Comparison of ENCODE assay signal across 1 cellular context in the genomic region with DNA sequence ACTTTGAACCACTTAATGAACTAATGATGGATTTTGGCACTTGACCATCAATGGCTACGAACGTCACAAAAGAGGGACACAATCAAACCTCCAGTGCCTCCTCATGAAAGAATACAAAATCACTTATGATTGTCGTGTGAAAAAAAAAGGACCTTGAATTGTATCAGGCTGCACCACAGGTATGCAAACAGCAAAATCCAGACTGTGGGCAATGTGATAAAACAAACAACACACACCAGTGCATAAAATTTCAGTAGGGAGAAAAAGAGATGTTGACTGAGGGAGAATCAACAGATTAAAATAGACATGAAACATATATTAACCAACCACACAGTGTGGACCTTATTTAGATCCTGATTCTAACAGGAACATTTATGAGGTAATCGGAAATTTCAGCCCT.
TF ChIP-seq lines count a peak whose summit lies in the region.

No MANE protein-coding gene starts in this region.

TF ChIP-seq in HepG2, 621 proteins besides CTCF, POLR2A, EP300 and RAD21 (continued from another document and continues in another):
- TF ChIP-seq ZNF362 (CRISPR knock-in tag; IDR thresholded peaks at IDR 0.05; ENCODE audit: borderline replicate concordance), result peak; percentile 65; the same call in 1 of the 2 replicates
- no peak for TF ChIP-seq ZMAT3 (CRISPR knock-in tag; conservative IDR thresholded peaks at IDR 0.05)
- no peak for TF ChIP-seq ZNF44 (CRISPR knock-in tag; IDR thresholded peaks at IDR 0.05)
- TF ChIP-seq GABPB1 (CRISPR knock-in tag; IDR thresholded peaks at IDR 0.05), result no peak
- TF ChIP-seq SKI (IDR thresholded peaks at IDR 0.05; ENCODE audit: partially characterized antibody), result no peak
- peak; percentile 62 for TF ChIP-seq TEAD3 (CRISPR knock-in tag; optimal IDR thresholded peaks at IDR 0.05; ENCODE audit: borderline replicate concordance)
- TF ChIP-seq BRF2 (CRISPR knock-in tag; IDR thresholded peaks at IDR 0.05), result no peak
- no peak for TF ChIP-seq FOXO1 (CRISPR knock-in tag; IDR thresholded peaks at IDR 0.05)
- TF ChIP-seq TBX3 (IDR thresholded peaks at IDR 0.05; ENCODE audit: borderline replicate concordance), result 0 out of 2 replicates have a peak, but pooled peaks have one; percentile 27
- no peak for TF ChIP-seq ZFY (CRISPR knock-in tag; IDR thresholded peaks at IDR 0.05)
- TF ChIP-seq, protein P1, sequence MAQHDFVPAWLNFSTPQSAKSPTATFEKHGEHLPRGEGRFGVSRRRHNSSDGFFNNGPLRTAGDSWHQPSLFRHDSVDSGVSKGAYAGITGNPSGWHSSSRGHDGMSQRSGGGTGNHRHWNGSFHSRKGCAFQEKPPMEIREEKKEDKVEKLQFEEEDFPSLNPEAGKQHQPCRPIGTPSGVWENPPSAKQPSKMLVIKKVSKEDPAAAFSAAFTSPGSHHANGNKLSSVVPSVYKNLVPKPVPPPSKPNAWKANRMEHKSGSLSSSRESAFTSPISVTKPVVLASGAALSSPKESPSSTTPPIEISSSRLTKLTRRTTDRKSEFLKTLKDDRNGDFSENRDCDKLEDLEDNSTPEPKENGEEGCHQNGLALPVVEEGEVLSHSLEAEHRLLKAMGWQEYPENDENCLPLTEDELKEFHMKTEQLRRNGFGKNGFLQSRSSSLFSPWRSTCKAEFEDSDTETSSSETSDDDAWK (CRISPR knock-in tag; IDR thresholded peaks at IDR 0.05), result no peak
- TF ChIP-seq, protein P2, sequence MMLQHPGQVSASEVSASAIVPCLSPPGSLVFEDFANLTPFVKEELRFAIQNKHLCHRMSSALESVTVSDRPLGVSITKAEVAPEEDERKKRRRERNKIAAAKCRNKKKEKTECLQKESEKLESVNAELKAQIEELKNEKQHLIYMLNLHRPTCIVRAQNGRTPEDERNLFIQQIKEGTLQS (CRISPR knock-in tag; IDR thresholded peaks at IDR 0.05), result no peak
- no peak for TF ChIP-seq ARHGAP35 (CRISPR knock-in tag; IDR thresholded peaks at IDR 0.05; ENCODE audit: borderline replicate concordance)
- TF ChIP-seq, protein P3, sequence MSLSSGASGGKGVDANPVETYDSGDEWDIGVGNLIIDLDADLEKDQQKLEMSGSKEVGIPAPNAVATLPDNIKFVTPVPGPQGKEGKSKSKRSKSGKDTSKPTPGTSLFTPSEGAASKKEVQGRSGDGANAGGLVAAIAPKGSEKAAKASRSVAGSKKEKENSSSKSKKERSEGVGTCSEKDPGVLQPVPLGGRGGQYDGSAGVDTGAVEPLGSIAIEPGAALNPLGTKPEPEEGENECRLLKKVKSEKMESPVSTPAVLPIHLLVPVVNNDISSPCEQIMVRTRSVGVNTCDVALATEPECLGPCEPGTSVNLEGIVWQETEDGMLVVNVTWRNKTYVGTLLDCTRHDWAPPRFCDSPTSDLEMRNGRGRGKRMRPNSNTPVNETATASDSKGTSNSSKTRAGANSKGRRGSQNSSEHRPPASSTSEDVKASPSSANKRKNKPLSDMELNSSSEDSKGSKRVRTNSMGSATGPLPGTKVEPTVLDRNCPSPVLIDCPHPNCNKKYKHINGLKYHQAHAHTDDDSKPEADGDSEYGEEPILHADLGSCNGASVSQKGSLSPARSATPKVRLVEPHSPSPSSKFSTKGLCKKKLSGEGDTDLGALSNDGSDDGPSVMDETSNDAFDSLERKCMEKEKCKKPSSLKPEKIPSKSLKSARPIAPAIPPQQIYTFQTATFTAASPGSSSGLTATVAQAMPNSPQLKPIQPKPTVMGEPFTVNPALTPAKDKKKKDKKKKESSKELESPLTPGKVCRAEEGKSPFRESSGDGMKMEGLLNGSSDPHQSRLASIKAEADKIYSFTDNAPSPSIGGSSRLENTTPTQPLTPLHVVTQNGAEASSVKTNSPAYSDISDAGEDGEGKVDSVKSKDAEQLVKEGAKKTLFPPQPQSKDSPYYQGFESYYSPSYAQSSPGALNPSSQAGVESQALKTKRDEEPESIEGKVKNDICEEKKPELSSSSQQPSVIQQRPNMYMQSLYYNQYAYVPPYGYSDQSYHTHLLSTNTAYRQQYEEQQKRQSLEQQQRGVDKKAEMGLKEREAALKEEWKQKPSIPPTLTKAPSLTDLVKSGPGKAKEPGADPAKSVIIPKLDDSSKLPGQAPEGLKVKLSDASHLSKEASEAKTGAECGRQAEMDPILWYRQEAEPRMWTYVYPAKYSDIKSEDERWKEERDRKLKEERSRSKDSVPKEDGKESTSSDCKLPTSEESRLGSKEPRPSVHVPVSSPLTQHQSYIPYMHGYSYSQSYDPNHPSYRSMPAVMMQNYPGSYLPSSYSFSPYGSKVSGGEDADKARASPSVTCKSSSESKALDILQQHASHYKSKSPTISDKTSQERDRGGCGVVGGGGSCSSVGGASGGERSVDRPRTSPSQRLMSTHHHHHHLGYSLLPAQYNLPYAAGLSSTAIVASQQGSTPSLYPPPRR (CRISPR knock-in tag; IDR thresholded peaks at IDR 0.05; ENCODE audit: borderline replicate concordance), result no peak
- TF ChIP-seq SRSF1 (optimal IDR thresholded peaks at IDR 0.05; ENCODE audit: low read depth, low read length), result no peak
- TF ChIP-seq, protein P4, sequence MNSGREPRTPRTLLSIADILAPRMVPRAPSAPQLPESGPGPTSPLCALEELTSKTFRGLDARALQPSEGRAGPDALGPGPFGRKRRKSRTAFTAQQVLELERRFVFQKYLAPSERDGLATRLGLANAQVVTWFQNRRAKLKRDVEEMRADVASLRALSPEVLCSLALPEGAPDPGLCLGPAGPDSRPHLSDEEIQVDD (CRISPR knock-in tag; IDR thresholded peaks at IDR 0.05; ENCODE audit: borderline replicate concordance), result no peak
- no peak for TF ChIP-seq CBX2 (IDR thresholded peaks at IDR 0.05; ENCODE audit: low read depth, low read length)
- no peak for TF ChIP-seq CBX2 (CRISPR knock-in tag; IDR thresholded peaks at IDR 0.05; ENCODE audit: low read depth)
- TF ChIP-seq, protein P5, sequence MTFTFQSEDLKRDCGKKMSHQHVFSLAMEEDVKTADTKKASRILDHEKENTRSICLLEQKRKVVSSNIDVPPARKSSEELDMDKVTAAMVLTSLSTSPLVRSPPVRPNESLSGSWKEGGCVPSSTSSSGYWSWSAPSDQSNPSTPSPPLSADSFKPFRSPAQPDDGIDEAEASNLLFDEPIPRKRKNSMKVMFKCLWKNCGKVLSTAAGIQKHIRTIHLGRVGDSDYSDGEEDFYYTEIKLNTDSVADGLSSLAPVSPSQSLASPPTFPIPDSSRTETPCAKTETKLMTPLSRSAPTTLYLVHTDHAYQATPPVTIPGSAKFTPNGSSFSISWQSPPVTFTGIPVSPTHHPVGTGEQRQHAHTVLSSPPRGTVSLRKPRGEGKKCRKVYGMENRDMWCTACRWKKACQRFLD (CRISPR knock-in tag; IDR thresholded peaks at IDR 0.05; ENCODE audit: borderline replicate concordance), result no peak
- no peak for TF ChIP-seq ZNF530 (CRISPR knock-in tag; IDR thresholded peaks at IDR 0.05; ENCODE audit: low read depth)
- TF ChIP-seq FOXA3 (CRISPR knock-in tag; IDR thresholded peaks at IDR 0.05), result peak; percentile 53; the same call in 1 of the 2 replicates
- no peak for TF ChIP-seq SPEN (CRISPR knock-in tag; IDR thresholded peaks at IDR 0.05; ENCODE audit: low read depth)
- TF ChIP-seq, protein P6, sequence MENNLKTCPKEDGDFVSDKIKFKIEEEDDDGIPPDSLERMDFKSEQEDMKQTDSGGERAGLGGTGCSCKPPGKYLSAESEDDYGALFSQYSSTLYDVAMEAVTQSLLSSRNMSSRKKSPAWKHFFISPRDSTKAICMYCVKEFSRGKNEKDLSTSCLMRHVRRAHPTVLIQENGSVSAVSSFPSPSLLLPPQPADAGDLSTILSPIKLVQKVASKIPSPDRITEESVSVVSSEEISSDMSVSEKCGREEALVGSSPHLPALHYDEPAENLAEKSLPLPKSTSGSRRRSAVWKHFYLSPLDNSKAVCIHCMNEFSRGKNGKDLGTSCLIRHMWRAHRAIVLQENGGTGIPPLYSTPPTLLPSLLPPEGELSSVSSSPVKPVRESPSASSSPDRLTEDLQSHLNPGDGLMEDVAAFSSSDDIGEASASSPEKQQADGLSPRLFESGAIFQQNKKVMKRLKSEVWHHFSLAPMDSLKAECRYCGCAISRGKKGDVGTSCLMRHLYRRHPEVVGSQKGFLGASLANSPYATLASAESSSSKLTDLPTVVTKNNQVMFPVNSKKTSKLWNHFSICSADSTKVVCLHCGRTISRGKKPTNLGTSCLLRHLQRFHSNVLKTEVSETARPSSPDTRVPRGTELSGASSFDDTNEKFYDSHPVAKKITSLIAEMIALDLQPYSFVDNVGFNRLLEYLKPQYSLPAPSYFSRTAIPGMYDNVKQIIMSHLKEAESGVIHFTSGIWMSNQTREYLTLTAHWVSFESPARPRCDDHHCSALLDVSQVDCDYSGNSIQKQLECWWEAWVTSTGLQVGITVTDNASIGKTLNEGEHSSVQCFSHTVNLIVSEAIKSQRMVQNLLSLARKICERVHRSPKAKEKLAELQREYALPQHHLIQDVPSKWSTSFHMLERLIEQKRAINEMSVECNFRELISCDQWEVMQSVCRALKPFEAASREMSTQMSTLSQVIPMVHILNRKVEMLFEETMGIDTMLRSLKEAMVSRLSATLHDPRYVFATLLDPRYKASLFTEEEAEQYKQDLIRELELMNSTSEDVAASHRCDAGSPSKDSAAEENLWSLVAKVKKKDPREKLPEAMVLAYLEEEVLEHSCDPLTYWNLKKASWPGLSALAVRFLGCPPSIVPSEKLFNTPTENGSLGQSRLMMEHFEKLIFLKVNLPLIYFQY (CRISPR knock-in tag; IDR thresholded peaks at IDR 0.05; ENCODE audit: borderline replicate concordance), result no peak
- TF ChIP-seq HMG20A (CRISPR knock-in tag; IDR thresholded peaks at IDR 0.05; ENCODE audit: borderline replicate concordance), result 0 out of 2 replicates have a peak, but pooled peaks have one; percentile 18
- no peak for TF ChIP-seq KAT2B (IDR thresholded peaks at IDR 0.05; ENCODE audit: borderline replicate concordance, low read depth, low read length)
- TF ChIP-seq NCOA2 (CRISPR knock-in tag; IDR thresholded peaks at IDR 0.05), result peak; percentile 42; the same call in 1 of the 2 replicates
- no peak for TF ChIP-seq HIVEP1 (CRISPR knock-in tag; IDR thresholded peaks at IDR 0.05)
- no peak for TF ChIP-seq DNMT3B (CRISPR knock-in tag; conservative IDR thresholded peaks at IDR 0.05)
- TF ChIP-seq FOXA1 (IDR thresholded peaks at IDR 0.05), result peak; percentile 50; the same call in 1 of the 2 replicates
- peak; percentile 72 for TF ChIP-seq FOXA1 (CRISPR knock-in tag; IDR thresholded peaks at IDR 0.05)
- TF ChIP-seq, protein P7, sequence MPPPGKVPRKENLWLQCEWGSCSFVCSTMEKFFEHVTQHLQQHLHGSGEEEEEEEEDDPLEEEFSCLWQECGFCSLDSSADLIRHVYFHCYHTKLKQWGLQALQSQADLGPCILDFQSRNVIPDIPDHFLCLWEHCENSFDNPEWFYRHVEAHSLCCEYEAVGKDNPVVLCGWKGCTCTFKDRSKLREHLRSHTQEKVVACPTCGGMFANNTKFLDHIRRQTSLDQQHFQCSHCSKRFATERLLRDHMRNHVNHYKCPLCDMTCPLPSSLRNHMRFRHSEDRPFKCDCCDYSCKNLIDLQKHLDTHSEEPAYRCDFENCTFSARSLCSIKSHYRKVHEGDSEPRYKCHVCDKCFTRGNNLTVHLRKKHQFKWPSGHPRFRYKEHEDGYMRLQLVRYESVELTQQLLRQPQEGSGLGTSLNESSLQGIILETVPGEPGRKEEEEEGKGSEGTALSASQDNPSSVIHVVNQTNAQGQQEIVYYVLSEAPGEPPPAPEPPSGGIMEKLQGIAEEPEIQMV (CRISPR knock-in tag; IDR thresholded peaks at IDR 0.05; ENCODE audit: low read depth), result no peak
- TF ChIP-seq ZMYM3 (CRISPR knock-in tag; IDR thresholded peaks at IDR 0.05), result no peak
- peak; percentile 39; the same call in 1 of the 2 replicates for TF ChIP-seq ISL2 (CRISPR knock-in tag; IDR thresholded peaks at IDR 0.05)
- peak; percentile 20; the same call in 1 of the 2 replicates for TF ChIP-seq HNF4A (CRISPR knock-in tag; IDR thresholded peaks at IDR 0.05)
- TF ChIP-seq ATF6 (CRISPR knock-in tag; conservative IDR thresholded peaks at IDR 0.05), result no peak
- TF ChIP-seq ZNF10 (CRISPR knock-in tag; IDR thresholded peaks at IDR 0.05; ENCODE audit: borderline replicate concordance, low read depth), result no peak
- no peak for TF ChIP-seq MED8 (CRISPR knock-in tag; IDR thresholded peaks at IDR 0.05; ENCODE audit: insufficient replicate concordance)
- TF ChIP-seq ZFYVE20 (CRISPR knock-in tag; IDR thresholded peaks at IDR 0.05; ENCODE audit: borderline replicate concordance, low read depth), result no peak
- TF ChIP-seq SP2 (CRISPR knock-in tag; IDR thresholded peaks at IDR 0.05), result no peak
- TF ChIP-seq CEBPB (IDR thresholded peaks at IDR 0.05; ENCODE audit: borderline replicate concordance, low read depth, low read length), result no peak
